ENCODE assay signal across 8 cellular contexts in genomic region chr20:57772349-57772964, GRCh38.
DNase-seq lines count a peak whose midpoint lies in the region; ATAC-seq and TF ChIP-seq lines count a peak whose summit lies in the region.

No MANE protein-coding gene starts in this region.

- H3K27ac ChIP-seq in thyroid gland: no peak overlapping the region

- H3K9me3 ChIP-seq in thyroid gland: no peaks in the 10 kb centered on the region

- H3K4me3 ChIP-seq in choroid plexus epithelial cell (ENCODE audit: low read depth, low read length): no peak overlapping the region
- H3K4me3 ChIP-seq in thyroid gland (replicated peaks in 1 of 3): no peak overlapping the region

- no peak for ATAC-seq in left lobe of liver

- intact Hi-C loops in thyroid gland (cut with DNase I): no loop called here

- no peaks in the 10 kb centered on the region for H3K4me1 ChIP-seq in thyroid gland

- DNase-seq in GM04503 (ENCODE audit: low read depth): peak; percentile 23
- DNase-seq in NCI-H524 treated with DMSO at 0.1 percent for 48 hours (lab: John Stamatoyannopoulos, UW): peak; percentile 54
- peak; percentile 66 for DNase-seq in choroid plexus epithelial cell (ENCODE audit: low read depth)
- peak; percentile 80 for DNase-seq in renal cortical epithelial cell (ENCODE audit: low read depth)
- no peak for DNase-seq in DMS153 (lab: John Stamatoyannopoulos, UW)
- no peak for DNase-seq in left lobe of liver (ENCODE audit: low spot score)
- no peak for DNase-seq in NCI-H146 (lab: John Stamatoyannopoulos, UW)
- no peak for DNase-seq in thyroid gland

- TF ChIP-seq CTCF in choroid plexus epithelial cell (conservative IDR thresholded peaks at IDR 0.05; ENCODE audit: low read depth, low read length) (no peak), thyroid gland (IDR thresholded peaks at IDR 0.05) (no peak)

- whole genome bisulfite sequencing in thyroid gland, 2 donors: 63 to 70% methylated on average over 15 of the region's 15 CpGs

- no peak for TF ChIP-seq POLR2A in thyroid gland (IDR thresholded peaks at IDR 0.05)

- no peaks in the 10 kb centered on the region for H3K27me3 ChIP-seq in thyroid gland

- no peaks in the 10 kb centered on the region for H3K36me3 ChIP-seq in thyroid gland

Comparison
In these comparisons a context has a peak if more than half of its experiments do, and no peak if none do; other contexts are left out.
1. DNase-seq: peak in GM04503 (single experiment), NCI-H524 treated with DMSO at 0.1 percent for 48 hours (single experiment), choroid plexus epithelial cell (single experiment) and renal cortical epithelial cell (single experiment); none in DMS153 (single experiment), left lobe of liver (single experiment), NCI-H146 (single experiment) and thyroid gland (0 of 2).